10 cellular contexts compared by ENCODE assay signal in the genomic region with DNA sequence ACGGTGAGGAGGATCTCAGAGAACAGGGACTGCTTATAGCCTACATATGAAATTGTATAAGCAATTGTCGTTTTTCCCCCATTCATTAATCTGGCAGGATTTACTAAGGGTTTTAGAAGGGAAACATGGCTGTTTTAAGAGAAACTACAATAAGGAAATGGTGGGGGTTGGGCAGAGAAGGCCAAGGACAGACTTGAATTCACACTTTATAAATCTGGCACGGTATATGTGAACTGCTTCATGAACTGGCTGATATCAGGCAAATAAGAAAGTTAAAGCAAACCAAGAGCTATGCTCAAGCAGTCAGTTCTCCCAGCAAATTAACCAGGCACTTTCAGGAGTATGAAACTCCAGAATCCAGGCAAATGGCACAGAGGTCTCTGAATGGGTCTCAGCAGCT.
DNase-seq lines count a peak whose midpoint lies in the region; ATAC-seq and TF ChIP-seq lines count a peak whose summit lies in the region.
"Had no signal": no experiment of that assay in that cellular context is flagged by ENCODE, and none has a peak within 500 bp of the region (broad histone marks: within the 10 kb centered on the region; RNA-seq: fewer than 3 reads in every experiment).

No MANE protein-coding gene starts in this region.

- in situ Hi-C loops in brain microvascular endothelial cell (cut with HindIII; ENCODE audit: low pct_ligation_motif_present, low sequenced_read_pairs): no loop called here

- H3K9me3 ChIP-seq in mucosa of rectum (ENCODE audit: control insufficient read depth in 2 of 2, low read length in 2 of 2) (no peaks in the 10 kb centered on the region), spleen (peaks cover 0 to 5% (median 0%) of the 10 kb centered on the region in 8 donors)

- H3K4me1 ChIP-seq in mucosa of rectum (ENCODE audit: control insufficient read depth in 2 of 2, insufficient read depth in 2 of 2, low read length in 2 of 2) (peaks cover 15 to 21% of the 10 kb centered on the region in 2 donors), spleen (peaks cover 8 to 29% (median 14%) of the 10 kb centered on the region in 6 donors), foreskin keratinocyte (no peaks in the 10 kb centered on the region)

- H3K27me3 ChIP-seq in brain microvascular endothelial cell (replicated peaks) (no peaks in the 10 kb centered on the region), mucosa of rectum (ENCODE audit: control insufficient read depth in 2 of 2, insufficient read depth in 2 of 2, low read length in 2 of 2) (no peaks in the 10 kb centered on the region), spleen (replicated peaks in 1 of 7) (no peaks in the 10 kb centered on the region), foreskin keratinocyte (no peaks in the 10 kb centered on the region)

- DNase-seq in NCI-H748 treated with DMSO at 0.1 percent for 48 hours (lab: John Stamatoyannopoulos, UW): peak; percentile 16
- no peak for DNase-seq in brain microvascular endothelial cell
- no peak for DNase-seq in spleen
- no peak for DNase-seq in H4 (ENCODE audit: low spot score)
- no peak for DNase-seq in foreskin keratinocyte
- DNase-seq: activated CD4-positive, alpha-beta T cell treated with anti-CD3 and anti-CD28 coated beads, Interleukin-2, amount 10 ng/mL, durations not matched to agents 24 days and 14 days; stimulated activated CD8-positive, alpha-beta memory T cell treated with anti-CD3 and anti-CD28 coated beads, Interleukin-4, amount 100 ng/mL, for 48 hours had no signal

- no peak overlapping the region for H3K9ac ChIP-seq in mucosa of rectum (ENCODE audit: low read depth in 1 of 2, low read length in 2 of 2)

- WGBS in spleen, 5 donors: 65 to 76% (median 68%) methylated on average over 3 of the region's 3 CpGs

- H3K4me3 ChIP-seq in brain microvascular endothelial cell (ENCODE audit: low read depth, low read length) (no peak overlapping the region), mucosa of rectum (ENCODE audit: low read length in 2 of 2) (no peak overlapping the region), spleen (no peak overlapping the region)

- intact Hi-C loops in spleen (cut with DNase I; ENCODE audit: low total_unique reads): no loop called here

- TF ChIP-seq POLR2A in spleen (IDR thresholded peaks at IDR 0.05): no peak

- no peaks in the 10 kb centered on the region for H3K36me3 ChIP-seq in brain microvascular endothelial cell (replicated peaks)
- no peaks in the 10 kb centered on the region for H3K36me3 ChIP-seq in mucosa of rectum (ENCODE audit: control insufficient read depth in 2 of 2, insufficient read depth in 2 of 2, low read length in 2 of 2)
- H3K36me3 ChIP-seq in spleen: no peaks in the 10 kb centered on the region

- TF ChIP-seq CTCF in brain microvascular endothelial cell (IDR thresholded peaks at IDR 0.05; ENCODE audit: low read depth, low read length, missing control alignments): no peak
- no peak for TF ChIP-seq CTCF in spleen (IDR thresholded peaks at IDR 0.05 in 8 of 11, conservative IDR thresholded peaks at IDR 0.05 in 3 of 11)
- TF ChIP-seq CTCF in foreskin keratinocyte (conservative IDR thresholded peaks at IDR 0.05): no peak

- peak overlapping the region; percentile 45 for H3K27ac ChIP-seq in brain microvascular endothelial cell
- H3K27ac ChIP-seq in mucosa of rectum (ENCODE audit: low read depth in 2 of 2, low read length in 2 of 2): peak overlapping the region; percentile 33 to 45
- H3K27ac ChIP-seq in spleen: peak overlapping the region in 7 of 8 donors; percentile 35 to 75 (median 67)
- no peak overlapping the region for H3K27ac ChIP-seq in foreskin keratinocyte

- ATAC-seq in HG02870 (IDR thresholded peaks at IDR 0.05; ENCODE audit: unreplicated experiment) (no peak), foreskin keratinocyte (no peak), GM18511 (IDR thresholded peaks at IDR 0.05; ENCODE audit: unreplicated experiment) (no peak)
